8 cellular contexts compared by ENCODE assay signal in the genomic region with DNA sequence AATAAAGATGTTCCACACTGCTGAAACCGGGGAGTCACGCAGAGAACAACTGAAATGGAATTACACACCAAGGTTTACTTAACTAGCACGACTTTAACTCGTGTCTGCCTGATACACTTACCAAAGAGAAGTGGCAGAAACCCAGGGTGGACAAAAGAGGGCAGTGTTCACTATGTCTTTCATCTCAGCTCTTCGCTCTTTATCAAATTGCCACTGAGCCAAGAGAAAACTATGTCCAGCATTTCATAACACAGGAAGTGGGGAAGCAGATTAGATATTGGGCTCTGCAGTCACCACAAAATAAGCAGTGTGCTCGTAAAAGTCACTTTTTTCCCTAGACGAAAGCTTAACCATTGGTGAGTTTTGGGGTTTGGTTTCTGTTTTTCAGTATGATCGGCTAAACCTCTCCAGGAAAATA.
A peak's percentile ranks its signal among the peaks of the same experiment; 100 is the strongest.
DNase-seq lines count a peak whose midpoint lies in the region; ATAC-seq and TF ChIP-seq lines count a peak whose summit lies in the region.

No MANE protein-coding gene starts in this region.

- ATAC-seq in GM21786 (IDR thresholded peaks at IDR 0.05; ENCODE audit: unreplicated experiment): peak; percentile 53
- ATAC-seq in activated B cell treated with CpG ODN at 0.5 μM for 24 hours (ENCODE audit: low read depth): no peak
- no peak for ATAC-seq in HG03520 (IDR thresholded peaks at IDR 0.05; ENCODE audit: unreplicated experiment)

- no peak overlapping the region for H3K4me3 Mint-ChIP-seq in Calu3 (ENCODE audit: low read depth, unreplicated experiment)
- no peak overlapping the region for H3K4me3 Mint-ChIP-seq in activated B cell treated with CpG ODN at 0.5 μM for 24 hours

- no peak overlapping the region for H3K27ac ChIP-seq in parathyroid adenoma

- H3K79me2 ChIP-seq in parathyroid adenoma: no peaks in the 10 kb centered on the region

- DNase-seq in Calu3 (peak; percentile 38), NCI-H2196 (lab: John Stamatoyannopoulos, UW; ENCODE audit: unreplicated experiment) (peak; percentile 23), activated B cell treated with CpG ODN at 0.5 μM for 24 hours (no peak), glomerular visceral epithelial cell (ENCODE audit: extremely low spot score) (peak; percentile 80)
- no peak for DNase-seq in activated effector memory CD4-positive, alpha-beta T cell treated with anti-CD3 and anti-CD28 coated beads, Interleukin-2, amount 50 U/mL, for 16 hours

- CTCF ChIA-PET in Calu3 (lab: Charles Lee): interaction anchor here (0.5 to 1.8 kb wide), 5 partner anchors 21 to 325 kb away, joined by 3 to 15 read pairs (median 4); no protein-coding TSS in a partner anchor
- CTCF ChIA-PET in activated B cell treated with CpG ODN at 0.5 μM for 24 hours (lab: Charles Lee): interaction anchor here (0.7 to 7.1 kb wide), 10 partner anchors 13 to 325 kb away, joined by 3 to 60 read pairs (median 6); no protein-coding TSS in a partner anchor

- no peaks in the 10 kb centered on the region for H3K27me3 ChIP-seq in parathyroid adenoma (ENCODE audit: control insufficient read depth, insufficient read depth, low read length)

- no peaks in the 10 kb centered on the region for H3K36me3 Mint-ChIP-seq in Calu3 (ENCODE audit: insufficient read depth, unreplicated experiment)
- H3K36me3 Mint-ChIP-seq in activated B cell treated with CpG ODN at 0.5 μM for 24 hours (ENCODE audit: low read depth): no peaks in the 10 kb centered on the region

- no peaks in the 10 kb centered on the region for H3K36me3 ChIP-seq in parathyroid adenoma (ENCODE audit: control insufficient read depth, insufficient read depth, low read length)

- H3K4me3 ChIP-seq in parathyroid adenoma (ENCODE audit: low read depth, low read length): no peak overlapping the region

- no peak overlapping the region for H3K9ac ChIP-seq in parathyroid adenoma

- H3K27me3 Mint-ChIP-seq in Calu3 (ENCODE audit: unreplicated experiment): peaks cover 9% of the 10 kb centered on the region
- peaks cover 32% of the 10 kb centered on the region for H3K27me3 Mint-ChIP-seq in activated B cell treated with CpG ODN at 0.5 μM for 24 hours

- no TSS peak for BruUV-seq in Calu3 (replicated peaks; lab: Mats Ljungman, UMichigan)

- intact Hi-C loops in Calu3 (cut with micrococcal nuclease; ENCODE audit: unreplicated experiment): loop anchor here (1.0 to 10.0 kb wide), 5 partner anchors 204 to 404 kb away; no protein-coding TSS in a partner anchor
- intact Hi-C loops in activated B cell treated with CpG ODN at 0.5 μM for 24 hours (cut with micrococcal nuclease): loop anchor here (1.0 to 10.0 kb wide), 5 partner anchors 194 to 711 kb away; a partner anchor contains a TSS

- no peaks in the 10 kb centered on the region for H3K9me3 ChIP-seq in parathyroid adenoma (ENCODE audit: control insufficient read depth, low read length)

- peak overlapping the region; percentile 36 for H3K4me2 ChIP-seq in parathyroid adenoma (ENCODE audit: low read length)

- H2AFZ ChIP-seq in parathyroid adenoma: peak overlapping the region; percentile 18

- H3K9me3 Mint-ChIP-seq in Calu3 (ENCODE audit: low read depth, unreplicated experiment): no peaks in the 10 kb centered on the region
- no peaks in the 10 kb centered on the region for H3K9me3 Mint-ChIP-seq in activated B cell treated with CpG ODN at 0.5 μM for 24 hours

- no peak overlapping the region for H3K27ac Mint-ChIP-seq in Calu3 (ENCODE audit: unreplicated experiment)
- H3K27ac Mint-ChIP-seq in activated B cell treated with CpG ODN at 0.5 μM for 24 hours: no peak overlapping the region

- POLR2A ChIA-PET in activated B cell treated with CpG ODN at 0.5 μM for 24 hours (lab: Charles Lee): no interaction called here

- no peaks in the 10 kb centered on the region for H3K4me1 ChIP-seq in parathyroid adenoma

- TF ChIP-seq CTCF in Calu3 (IDR thresholded peaks at IDR 0.05; ENCODE audit: unreplicated experiment) (peak; percentile 44), activated B cell treated with CpG ODN at 0.5 μM for 24 hours (IDR thresholded peaks at IDR 0.05) (peak; percentile 36), parathyroid adenoma (IDR thresholded peaks at IDR 0.05) (peak; percentile 47)

- H3K4me1 Mint-ChIP-seq in Calu3 (ENCODE audit: low read depth, unreplicated experiment): peaks cover 14% of the 10 kb centered on the region
- H3K4me1 Mint-ChIP-seq in activated B cell treated with CpG ODN at 0.5 μM for 24 hours: peaks cover 13% of the 10 kb centered on the region

Comparison
In these comparisons a context has a peak if more than half of its experiments do, and no peak if none do; other contexts are left out.
1. DNase-seq: peak in Calu3 (single experiment), NCI-H2196 (single experiment) and glomerular visceral epithelial cell (single experiment); none in activated B cell treated with CpG ODN at 0.5 μM for 24 hours (single experiment) and activated effector memory CD4-positive, alpha-beta T cell treated with anti-CD3 and anti-CD28 coated beads, Interleukin-2, amount 50 U/mL, for 16 hours (single experiment).
2. Peak in every context shown above with its lines, with median percentiles within 50 percentile points of each other: CTCF ChIP-seq.